In genomic region chrX:151871244-151871643, GRCh38 we compare ENCODE assay signal across 17 cellular contexts. TPM values are rescaled to one million over a fixed set of nuclear protein-coding genes. Genes with fewer than 3 reads are reported as not detected.
DNase-seq lines count a peak whose midpoint lies in the region; ATAC-seq and TF ChIP-seq lines count a peak whose summit lies in the region.
"Had no signal": no experiment of that assay in that cellular context is flagged by ENCODE, and none has a peak within 500 bp of the region (broad histone marks: within the 10 kb centered on the region; RNA-seq: fewer than 3 reads in every experiment).

No MANE protein-coding gene starts in this region.

- H3K4me1 ChIP-seq in right atrium auricular region, result no peaks in the 10 kb centered on the region
- no peaks in the 10 kb centered on the region for H3K4me1 ChIP-seq in adrenal gland (replicated peaks in 1 of 2)
- H3K4me1 ChIP-seq in upper lobe of right lung, result no peaks in the 10 kb centered on the region
- H3K4me1 ChIP-seq: stomach had no signal

- peak; percentile 34 for ATAC-seq in Right ventricle myocardium superior (ENCODE audit: poor library complexity)
- ATAC-seq in HG02571 (IDR thresholded peaks at IDR 0.05; ENCODE audit: unreplicated experiment), result no peak
- ATAC-seq in upper lobe of right lung, result no peak
- no peak for ATAC-seq in activated T-helper 17 cell treated with anti-CD3 and anti-CD28 coated beads, Interleukin-2, amount 50 U/mL, for 72 hours (replicated peaks)
- ATAC-seq: activated CD8-positive, alpha-beta memory T cell treated with anti-CD3 and anti-CD28 coated beads, Interleukin-2, amount 10 ng/mL, durations not matched to agents 7 days and 5 days; activated naive CD8-positive, alpha-beta T cell treated with anti-CD3 and anti-CD28 coated beads, Interleukin-2, amount 50 U/mL, for 24 hours; left colon had no signal

- H3K27me3 Mint-ChIP-seq in activated T-helper 17 cell treated with anti-CD3 and anti-CD28 coated beads, Interleukin-2, amount 50 U/mL, for 72 hours, result no peaks in the 10 kb centered on the region
- H3K27me3 Mint-ChIP-seq: activated CD8-positive, alpha-beta memory T cell treated with anti-CD3 and anti-CD28 coated beads, Interleukin-2, amount 10 ng/mL, durations not matched to agents 7 days and 5 days; activated naive CD8-positive, alpha-beta T cell treated with anti-CD3 and anti-CD28 coated beads, Interleukin-2, amount 50 U/mL, for 24 hours had no signal

- TF ChIP-seq POLR2A in adrenal gland (IDR thresholded peaks at IDR 0.05), result no peak

- H3K27ac ChIP-seq in right atrium auricular region (no peak overlapping the region), adrenal gland (peak overlapping the region; percentile 58 to 93 (median 79)), upper lobe of right lung (no peak overlapping the region)
- H3K27ac ChIP-seq: stomach had no signal

- WGBS in adrenal gland, 4 donors, result 22 to 67% (median 51%) methylated on average over 2 to 3 of the region's 3 CpGs

- H3K9me3 ChIP-seq in right atrium auricular region, result peaks cover 0 to 11% of the 10 kb centered on the region in 2 donors
- no peaks in the 10 kb centered on the region for H3K9me3 ChIP-seq in adrenal gland (replicated peaks in 1 of 3)
- no peaks in the 10 kb centered on the region for H3K9me3 ChIP-seq in upper lobe of right lung

- H3K36me3 ChIP-seq in right atrium auricular region, result no peaks in the 10 kb centered on the region
- no peaks in the 10 kb centered on the region for H3K36me3 ChIP-seq in adrenal gland (replicated peaks in 1 of 2)
- H3K36me3 ChIP-seq in upper lobe of right lung, result no peaks in the 10 kb centered on the region
- H3K36me3 ChIP-seq: stomach had no signal

- no peaks in the 10 kb centered on the region for H3K9me3 Mint-ChIP-seq in activated T-helper 17 cell treated with anti-CD3 and anti-CD28 coated beads, Interleukin-2, amount 50 U/mL, for 72 hours

- H3K36me3 Mint-ChIP-seq in activated T-helper 17 cell treated with anti-CD3 and anti-CD28 coated beads, Interleukin-2, amount 50 U/mL, for 72 hours (ENCODE audit: low read depth), result no peaks in the 10 kb centered on the region
- H3K36me3 Mint-ChIP-seq: activated CD8-positive, alpha-beta memory T cell treated with anti-CD3 and anti-CD28 coated beads, Interleukin-2, amount 10 ng/mL, durations not matched to agents 7 days and 5 days had no signal

- no peak overlapping the region for H3K27ac Mint-ChIP-seq in activated T-helper 17 cell treated with anti-CD3 and anti-CD28 coated beads, Interleukin-2, amount 50 U/mL, for 72 hours
- H3K27ac Mint-ChIP-seq: activated CD8-positive, alpha-beta memory T cell treated with anti-CD3 and anti-CD28 coated beads, Interleukin-2, amount 10 ng/mL, durations not matched to agents 7 days and 5 days; activated naive CD8-positive, alpha-beta T cell treated with anti-CD3 and anti-CD28 coated beads, Interleukin-2, amount 50 U/mL, for 24 hours had no signal

- H3K4me3 ChIP-seq in right atrium auricular region, result no peak overlapping the region
- H3K4me3 ChIP-seq in adrenal gland, result no peak overlapping the region
- no peak overlapping the region for H3K4me3 ChIP-seq in foreskin fibroblast (ENCODE audit: low read depth in 1 of 2, low read length in 2 of 2)
- H3K4me3 ChIP-seq in upper lobe of right lung, result no peak overlapping the region
- H3K4me3 ChIP-seq: stomach had no signal

- intact Hi-C loops in Right ventricle myocardium superior (cut with DNase I), result no loop called here
- intact Hi-C loops in adrenal gland (cut with DNase I), result no loop called here
- intact Hi-C loops in upper lobe of right lung (cut with DNase I), result no loop called here

- no peaks in the 10 kb centered on the region for H3K27me3 ChIP-seq in right atrium auricular region
- H3K27me3 ChIP-seq in adrenal gland, result no peaks in the 10 kb centered on the region
- no peaks in the 10 kb centered on the region for H3K27me3 ChIP-seq in upper lobe of right lung
- H3K27me3 ChIP-seq: stomach had no signal

- H3K4me3 Mint-ChIP-seq in activated T-helper 17 cell treated with anti-CD3 and anti-CD28 coated beads, Interleukin-2, amount 50 U/mL, for 72 hours, result no peak overlapping the region
- H3K4me3 Mint-ChIP-seq: activated CD8-positive, alpha-beta memory T cell treated with anti-CD3 and anti-CD28 coated beads, Interleukin-2, amount 10 ng/mL, durations not matched to agents 7 days and 5 days; activated naive CD8-positive, alpha-beta T cell treated with anti-CD3 and anti-CD28 coated beads, Interleukin-2, amount 50 U/mL, for 24 hours had no signal

- no peak for TF ChIP-seq CTCF in right atrium auricular region (IDR thresholded peaks at IDR 0.05)
- TF ChIP-seq CTCF in adrenal gland (IDR thresholded peaks at IDR 0.05), result no peak
- TF ChIP-seq CTCF in foreskin fibroblast (IDR thresholded peaks at IDR 0.05; ENCODE audit: low read depth, low read length), result no peak
- no peak for TF ChIP-seq CTCF in upper lobe of right lung (IDR thresholded peaks at IDR 0.05)

- DNase-seq in Right ventricle myocardium superior (no peak), right atrium auricular region (ENCODE audit: low spot score) (no peak), adrenal gland (peak; percentile 37 to 73 (median 63)), foreskin fibroblast (peak; percentile 75 to 89), superior temporal gyrus (ENCODE audit: extremely low spot score) (no peak), upper lobe of right lung (no peak)
- DNase-seq: activated CD8-positive, alpha-beta memory T cell treated with anti-CD3 and anti-CD28 coated beads, Interleukin-2, amount 10 ng/mL, durations not matched to agents 7 days and 5 days; activated naive CD8-positive, alpha-beta T cell treated with anti-CD3 and anti-CD28 coated beads, Interleukin-2, amount 50 U/mL, for 24 hours; left colon; NCI-H1930; occipital lobe; stimulated activated CD4-positive, alpha-beta T cell treated with anti-CD3 and anti-CD28 coated beads, Interleukin-4, amount 100 ng/mL, for 1 hour; stomach had no signal

- no peaks in the 10 kb centered on the region for H3K4me1 Mint-ChIP-seq in activated T-helper 17 cell treated with anti-CD3 and anti-CD28 coated beads, Interleukin-2, amount 50 U/mL, for 72 hours
- H3K4me1 Mint-ChIP-seq: activated CD8-positive, alpha-beta memory T cell treated with anti-CD3 and anti-CD28 coated beads, Interleukin-2, amount 10 ng/mL, durations not matched to agents 7 days and 5 days; activated naive CD8-positive, alpha-beta T cell treated with anti-CD3 and anti-CD28 coated beads, Interleukin-2, amount 50 U/mL, for 24 hours had no signal

RNA-seq across cellular contexts. Expression of gene MAGEA4, which starts 41.4 kb away (rescaled TPM):
- total RNA-seq in Right ventricle myocardium superior (not detected), right atrium auricular region (not detected), adrenal gland (not detected), upper lobe of right lung (not detected)
- polyA plus RNA-seq in adrenal gland, result not detected
- not detected for total RNA-seq in activated T-helper 17 cell treated with anti-CD3 and anti-CD28 coated beads, Interleukin-2, amount 50 U/mL, for 72 hours
- total RNA-seq: activated CD8-positive, alpha-beta memory T cell treated with anti-CD3 and anti-CD28 coated beads, Interleukin-2, amount 10 ng/mL, durations not matched to agents 7 days and 5 days; epithelial cell of proximal tubule; left colon; occipital lobe; stomach; T-helper 2 cell treated with Interferon-gamma antibody and Interleukin-4, amounts not matched to agents 100 ng/mL and 5 ng/mL, for 36 hours had no signal
- polyA plus RNA-seq: stomach had no signal

Comparison
In these comparisons a context has a peak if more than half of its experiments do, and no peak if none do; other contexts are left out.
1. DNase-seq: peak in adrenal gland (7 of 7) and foreskin fibroblast (2 of 2); none in Right ventricle myocardium superior (single experiment), right atrium auricular region (single experiment), superior temporal gyrus (single experiment) and upper lobe of right lung (single experiment).
2. H3K27ac ChIP-seq: peak in adrenal gland (5 of 5); none in right atrium auricular region (0 of 2) and upper lobe of right lung (single experiment).